In genomic region chr7:128861957-128862570, GRCh38 we compare ENCODE assay signal across 8 cellular contexts. TPM values are rescaled to one million over a fixed set of nuclear protein-coding genes. Genes with fewer than 3 reads are reported as not detected.
A peak's percentile ranks its signal among the peaks of the same experiment; 100 is the strongest.
DNase-seq lines count a peak whose midpoint lies in the region; ATAC-seq, FAIRE-seq and TF ChIP-seq lines count a peak whose summit lies in the region.

No MANE protein-coding gene starts in this region.

- no peak for TF ChIP-seq RAD21 in HepG2 (CRISPR knock-in tag; IDR thresholded peaks at IDR 0.05)

- TF ChIP-seq EP300 in HepG2 (IDR thresholded peaks at IDR 0.05; ENCODE audit: low read depth in 2 of 2, low read length in 2 of 2) (no peak), HepG2 (CRISPR knock-in tag; IDR thresholded peaks at IDR 0.05; ENCODE audit: borderline replicate concordance) (no peak)

- H3K27me3 ChIP-seq in HepG2 (ENCODE audit: control insufficient read depth in 1 of 2, insufficient read depth in 2 of 2, low read length in 2 of 2) (peaks cover 0 to 10% of the 10 kb centered on the region in 2 experiments; a peak in 4 of 5 replicates), tibial artery (no peaks in the 10 kb centered on the region)

- H3K36me3 Mint-ChIP-seq in activated T-cell treated with anti-CD3 and anti-CD28 coated beads, Interleukin-2, amount 50 U/mL, for 24 hours (ENCODE audit: low read depth) = peaks cover 36% of the 10 kb centered on the region

- H3K4me1 ChIP-seq in HepG2 (ENCODE audit: insufficient read depth, low read length) = peaks cover 15% of the 10 kb centered on the region
- H3K4me1 ChIP-seq in tibial artery = peaks cover 13 to 53% (median 42%) of the 10 kb centered on the region in 4 donors

- DNase-seq in activated T-cell treated with anti-CD3 and anti-CD28 coated beads, Interleukin-2, amount 50 U/mL, for 24 hours = no peak
- DNase-seq in activated T-cell treated with anti-CD3 and anti-CD28 coated beads, Interleukin-2, amount 50 U/mL, for 1 hour = no peak
- DNase-seq in amniotic epithelial cell (ENCODE audit: low read depth) (peak; percentile 8), HepG2 (ENCODE audit: low spot score) (no peak), tibial artery (no peak), NCI-H2196 treated with DMSO at 0.1 percent for 48 hours (lab: John Stamatoyannopoulos, UW; ENCODE audit: unreplicated experiment) (no peak), globus pallidus (ENCODE audit: low spot score) (no peak)
- DNase-seq in activated CD8-positive, alpha-beta memory T cell treated with anti-CD3 and anti-CD28 coated beads, Interleukin-2, amount 50 U/mL, for 4 hours = no peak

- intact Hi-C loops in HepG2 (cut with micrococcal nuclease; ENCODE audit: unreplicated experiment) = loop anchor here (10.0 kb wide), 1 partner anchor 77 kb away; no protein-coding TSS in a partner anchor
- intact Hi-C loops in tibial artery (cut with DNase I; ENCODE audit: low total_unique reads) = loop anchor here (10.0 kb wide), 1 partner anchor 127 kb away; the partner anchor contains the start of gene CALU

- H3K27me3 Mint-ChIP-seq in activated T-cell treated with anti-CD3 and anti-CD28 coated beads, Interleukin-2, amount 50 U/mL, for 24 hours = no peaks in the 10 kb centered on the region

- H2AFZ ChIP-seq in HepG2 (ENCODE audit: low read length) = peak overlapping the region; percentile 95

- BruUV-seq in HepG2 (replicated peaks; lab: Mats Ljungman, UMichigan) = no TSS peak

- H3K4me1 Mint-ChIP-seq in activated T-cell treated with anti-CD3 and anti-CD28 coated beads, Interleukin-2, amount 50 U/mL, for 24 hours (ENCODE audit: low read depth) = peaks cover 22% of the 10 kb centered on the region

- WGBS in HepG2 (ENCODE audit: low lambda C conversion rate) = 71% methylated on average over 15 of the region's 15 CpGs

- POLR2A ChIA-PET in HepG2 (lab: Yijun Ruan, JAX) = interaction anchor here (1.4 to 2.5 kb wide), 3 partner anchors 11 to 34 kb away, joined by 3 to 12 read pairs (median 7); no protein-coding TSS in a partner anchor

- H3K4me3 Mint-ChIP-seq in activated T-cell treated with anti-CD3 and anti-CD28 coated beads, Interleukin-2, amount 50 U/mL, for 24 hours = peak overlapping the region; percentile 99

- CTCF ChIA-PET in HepG2 (lab: Yijun Ruan, JAX; ENCODE audit: low intra/inter-chr PET ratio, low total read pairs) = no interaction called here

- peak overlapping the region; percentile 99 for H3K27ac Mint-ChIP-seq in activated T-cell treated with anti-CD3 and anti-CD28 coated beads, Interleukin-2, amount 50 U/mL, for 24 hours

- no peak for FAIRE-seq in HepG2 (lab: Jason Lieb, UNC)

- H3K9ac ChIP-seq in HepG2 (ENCODE audit: insufficient read depth, low read depth, low read length) = peak overlapping the region; percentile 33; the same call in 1 of the 2 replicates

- in situ Hi-C loops in HepG2 (cut with HindIII; ENCODE audit: extremely low pct_ligation_motif_present, low pct_unique_long_range_greater_than_20kb) = no loop called here

- H3K27ac ChIP-seq in HepG2 (ENCODE audit: extremely low read length, insufficient read depth, low read length) = no peak overlapping the region
- peak overlapping the region in 1 of 2 donors; percentile 43 for H3K27ac ChIP-seq in tibial artery

- no peak for TF ChIP-seq CTCF in HepG2 (CRISPR knock-in tag; IDR thresholded peaks at IDR 0.05)
- TF ChIP-seq CTCF in tibial artery (IDR thresholded peaks at IDR 0.05) = no peak

- H3K36me3 ChIP-seq in HepG2 (replicated peaks in 1 of 2; ENCODE audit: control insufficient read depth in 1 of 2, insufficient read depth in 2 of 2, low read length in 2 of 2) (peaks cover 0 to 5% of the 10 kb centered on the region in 2 experiments; a peak in 2 of 5 replicates), tibial artery (peaks cover 8 to 22% (median 16%) of the 10 kb centered on the region in 3 donors)

- H4K20me1 ChIP-seq in HepG2 (ENCODE audit: insufficient read depth, low read length) = no peaks in the 10 kb centered on the region; the same call in 1 of the 2 replicates

- H3K4me2 ChIP-seq in HepG2 (ENCODE audit: low read depth, low read length) = peak overlapping the region; percentile 83

- no peaks in the 10 kb centered on the region for H3K9me3 Mint-ChIP-seq in activated T-cell treated with anti-CD3 and anti-CD28 coated beads, Interleukin-2, amount 50 U/mL, for 24 hours

- H3K4me3 ChIP-seq in HepG2 (replicated peaks in 1 of 3; ENCODE audit: insufficient read depth in 1 of 3, low read depth in 2 of 3, low read length in 3 of 3) (peak overlapping the region; percentile 36 to 91 (median 52)), tibial artery (peak overlapping the region; percentile 66 to 70)

- H3K79me2 ChIP-seq in HepG2 (ENCODE audit: insufficient read depth, low read length) = peaks cover 11% of the 10 kb centered on the region

- ATAC-seq in HepG2 = no peak; the same call in 2 of the 3 replicates

- TF ChIP-seq POLR2A in HepG2 (IDR thresholded peaks at IDR 0.05; ENCODE audit: insufficient read depth in 1 of 2, low read depth in 2 of 2, low read length in 2 of 2) = no peak

- H3K9me3 ChIP-seq in HepG2 (ENCODE audit: low read length) = no peaks in the 10 kb centered on the region
- no peaks in the 10 kb centered on the region for H3K9me3 ChIP-seq in tibial artery

RNA-seq across cellular contexts. Expression of gene ATP6V1F, which starts 0.6 kb away (rescaled TPM):
- total RNA-seq in HepG2 (2016; rRNA removed; fragmentation: Illumina TruSeq; extraction: Trizol) = 87.2 and 107 TPM in 2 replicates
- 91.7 and 127 TPM in 2 replicates for total RNA-seq in HepG2 (2016; cell fraction: cytosol; rRNA removed; fragmentation: Illumina TruSeq; extraction: Trizol; ENCODE audit: low read depth)
- total RNA-seq in HepG2 (2016; cell fraction: insoluble cytoplasmic fraction; rRNA removed; fragmentation: Illumina TruSeq; extraction: Trizol) = 86.6 and 128 TPM in 2 replicates
- 87.9 and 101 TPM in 2 replicates for total RNA-seq in HepG2 (2016; cell fraction: membrane; rRNA removed; fragmentation: Illumina TruSeq; extraction: Trizol)
- total RNA-seq in HepG2 (2016; cell fraction: nucleus; rRNA removed; fragmentation: Illumina TruSeq; extraction: Trizol) = 29.8 and 31.5 TPM in 2 replicates
- 132 and 144 TPM in 2 replicates for polyA plus RNA-seq in HepG2 (2011; rRNA removed)
- polyA plus RNA-seq in HepG2 (2011; cell fraction: cytosol; rRNA removed) = 149 and 216 TPM in 2 replicates
- 54.3 and 63.6 TPM in 2 replicates for polyA plus RNA-seq in HepG2 (2011; cell fraction: nucleus; rRNA removed)
- 127 and 131 TPM in 2 replicates for polyA plus RNA-seq in HepG2 (2012)
- 134 and 154 TPM in 2 replicates for polyA plus RNA-seq in HepG2 (2016; cell fraction: cytosol; fragmentation: Illumina TruSeq; extraction: Trizol; ENCODE audit: low read depth)
- 186 and 188 TPM in 2 replicates for polyA plus RNA-seq in HepG2 (2016; cell fraction: insoluble cytoplasmic fraction; fragmentation: Illumina TruSeq; extraction: Trizol; ENCODE audit: low read depth)
- polyA plus RNA-seq in HepG2 (2016; cell fraction: membrane; fragmentation: Illumina TruSeq; extraction: Trizol; ENCODE audit: low read depth) = 130 and 137 TPM in 2 replicates
- 74.2 and 75.8 TPM in 2 replicates for polyA plus RNA-seq in HepG2 (2016; cell fraction: nucleus; fragmentation: Illumina TruSeq; extraction: Trizol; ENCODE audit: insufficient read depth, low read depth)
- polyA minus RNA-seq in HepG2 (2011; rRNA and poly(A)+ RNA removed; ENCODE audit: low replicate concordance) = 39.4 and 64.2 TPM in 2 replicates
- 18.0 and 20.1 TPM in 2 replicates for polyA minus RNA-seq in HepG2 (2011; cell fraction: cytosol; rRNA and poly(A)+ RNA removed)
- polyA minus RNA-seq in HepG2 (2011; cell fraction: nucleus; rRNA and poly(A)+ RNA removed) = 9.9 and 10.6 TPM in 2 replicates

RNA-seq across cellular contexts. Expression of gene FLNC, which starts 31.9 kb away (rescaled TPM):
- total RNA-seq in HepG2 (2016; rRNA removed; fragmentation: Illumina TruSeq; extraction: Trizol) = 0.01 and 0.02 TPM in 2 replicates
- not detected in 2 replicates for total RNA-seq in HepG2 (2016; cell fraction: cytosol; rRNA removed; fragmentation: Illumina TruSeq; extraction: Trizol; ENCODE audit: low read depth)
- total RNA-seq in HepG2 (2016; cell fraction: insoluble cytoplasmic fraction; rRNA removed; fragmentation: Illumina TruSeq; extraction: Trizol) = under 0.01 TPM in 1 of 2 replicates, not detected in the other
- not detected in 2 replicates for total RNA-seq in HepG2 (2016; cell fraction: membrane; rRNA removed; fragmentation: Illumina TruSeq; extraction: Trizol)
- 0.06 TPM in 1 of 2 replicates, not detected in the other for total RNA-seq in HepG2 (2016; cell fraction: nucleus; rRNA removed; fragmentation: Illumina TruSeq; extraction: Trizol)
- 0.01 TPM in 1 of 2 replicates, not detected in the other for polyA plus RNA-seq in HepG2 (2011; rRNA removed)
- polyA plus RNA-seq in HepG2 (2011; cell fraction: cytosol; rRNA removed) = 0.01 TPM in 2 replicates
- polyA plus RNA-seq in HepG2 (2011; cell fraction: nucleus; rRNA removed) = 0.02 and 0.05 TPM in 2 replicates
- polyA plus RNA-seq in HepG2 (2012) = 0.01 TPM in 1 of 2 replicates, not detected in the other
- not detected in 2 replicates for polyA plus RNA-seq in HepG2 (2016; cell fraction: cytosol; fragmentation: Illumina TruSeq; extraction: Trizol; ENCODE audit: low read depth)
- polyA plus RNA-seq in HepG2 (2016; cell fraction: insoluble cytoplasmic fraction; fragmentation: Illumina TruSeq; extraction: Trizol; ENCODE audit: low read depth) = not detected in 2 replicates
- polyA plus RNA-seq in HepG2 (2016; cell fraction: membrane; fragmentation: Illumina TruSeq; extraction: Trizol; ENCODE audit: low read depth) = not detected in 2 replicates
- polyA plus RNA-seq in HepG2 (2016; cell fraction: nucleus; fragmentation: Illumina TruSeq; extraction: Trizol; ENCODE audit: insufficient read depth, low read depth) = not detected in 2 replicates
- polyA minus RNA-seq in HepG2 (2011; rRNA and poly(A)+ RNA removed; ENCODE audit: low replicate concordance) = 0.16 and 0.19 TPM in 2 replicates
- 0.09 and 0.10 TPM in 2 replicates for polyA minus RNA-seq in HepG2 (2011; cell fraction: cytosol; rRNA and poly(A)+ RNA removed)
- polyA minus RNA-seq in HepG2 (2011; cell fraction: nucleus; rRNA and poly(A)+ RNA removed) = under 0.01 TPM in 1 of 2 replicates, not detected in the other

RNA-seq across cellular contexts. Expression of gene KCP, which starts 48.4 kb away (rescaled TPM):
- total RNA-seq in HepG2 (2016; rRNA removed; fragmentation: Illumina TruSeq; extraction: Trizol) = 0.22 and 1.0 TPM in 2 replicates
- 0.26 and 0.51 TPM in 2 replicates for total RNA-seq in HepG2 (2016; cell fraction: cytosol; rRNA removed; fragmentation: Illumina TruSeq; extraction: Trizol; ENCODE audit: low read depth)
- 0.37 and 1.2 TPM in 2 replicates for total RNA-seq in HepG2 (2016; cell fraction: insoluble cytoplasmic fraction; rRNA removed; fragmentation: Illumina TruSeq; extraction: Trizol)
- 0.28 and 0.48 TPM in 2 replicates for total RNA-seq in HepG2 (2016; cell fraction: membrane; rRNA removed; fragmentation: Illumina TruSeq; extraction: Trizol)
- 1.3 and 2.0 TPM in 2 replicates for total RNA-seq in HepG2 (2016; cell fraction: nucleus; rRNA removed; fragmentation: Illumina TruSeq; extraction: Trizol)
- polyA plus RNA-seq in HepG2 (2011; rRNA removed) = 0.37 and 0.46 TPM in 2 replicates
- 0.12 and 0.31 TPM in 2 replicates for polyA plus RNA-seq in HepG2 (2011; cell fraction: cytosol; rRNA removed)
- polyA plus RNA-seq in HepG2 (2011; cell fraction: nucleus; rRNA removed) = 6.6 and 8.0 TPM in 2 replicates
- polyA plus RNA-seq in HepG2 (2012) = 0.28 TPM in 2 replicates
- polyA plus RNA-seq in HepG2 (2016; cell fraction: cytosol; fragmentation: Illumina TruSeq; extraction: Trizol; ENCODE audit: low read depth) = 0.09 and 0.12 TPM in 2 replicates
- polyA plus RNA-seq in HepG2 (2016; cell fraction: insoluble cytoplasmic fraction; fragmentation: Illumina TruSeq; extraction: Trizol; ENCODE audit: low read depth) = 0.17 and 0.24 TPM in 2 replicates
- polyA plus RNA-seq in HepG2 (2016; cell fraction: membrane; fragmentation: Illumina TruSeq; extraction: Trizol; ENCODE audit: low read depth) = 0.20 and 0.23 TPM in 2 replicates
- polyA plus RNA-seq in HepG2 (2016; cell fraction: nucleus; fragmentation: Illumina TruSeq; extraction: Trizol; ENCODE audit: insufficient read depth, low read depth) = 2.1 and 3.1 TPM in 2 replicates
- polyA minus RNA-seq in HepG2 (2011; rRNA and poly(A)+ RNA removed; ENCODE audit: low replicate concordance) = 0.07 and 0.58 TPM in 2 replicates
- polyA minus RNA-seq in HepG2 (2011; cell fraction: cytosol; rRNA and poly(A)+ RNA removed) = not detected in 2 replicates
- polyA minus RNA-seq in HepG2 (2011; cell fraction: nucleus; rRNA and poly(A)+ RNA removed) = 1.1 and 1.4 TPM in 2 replicates
